Comparison of ENCODE assay signal across 8 cellular contexts in the genomic region with DNA sequence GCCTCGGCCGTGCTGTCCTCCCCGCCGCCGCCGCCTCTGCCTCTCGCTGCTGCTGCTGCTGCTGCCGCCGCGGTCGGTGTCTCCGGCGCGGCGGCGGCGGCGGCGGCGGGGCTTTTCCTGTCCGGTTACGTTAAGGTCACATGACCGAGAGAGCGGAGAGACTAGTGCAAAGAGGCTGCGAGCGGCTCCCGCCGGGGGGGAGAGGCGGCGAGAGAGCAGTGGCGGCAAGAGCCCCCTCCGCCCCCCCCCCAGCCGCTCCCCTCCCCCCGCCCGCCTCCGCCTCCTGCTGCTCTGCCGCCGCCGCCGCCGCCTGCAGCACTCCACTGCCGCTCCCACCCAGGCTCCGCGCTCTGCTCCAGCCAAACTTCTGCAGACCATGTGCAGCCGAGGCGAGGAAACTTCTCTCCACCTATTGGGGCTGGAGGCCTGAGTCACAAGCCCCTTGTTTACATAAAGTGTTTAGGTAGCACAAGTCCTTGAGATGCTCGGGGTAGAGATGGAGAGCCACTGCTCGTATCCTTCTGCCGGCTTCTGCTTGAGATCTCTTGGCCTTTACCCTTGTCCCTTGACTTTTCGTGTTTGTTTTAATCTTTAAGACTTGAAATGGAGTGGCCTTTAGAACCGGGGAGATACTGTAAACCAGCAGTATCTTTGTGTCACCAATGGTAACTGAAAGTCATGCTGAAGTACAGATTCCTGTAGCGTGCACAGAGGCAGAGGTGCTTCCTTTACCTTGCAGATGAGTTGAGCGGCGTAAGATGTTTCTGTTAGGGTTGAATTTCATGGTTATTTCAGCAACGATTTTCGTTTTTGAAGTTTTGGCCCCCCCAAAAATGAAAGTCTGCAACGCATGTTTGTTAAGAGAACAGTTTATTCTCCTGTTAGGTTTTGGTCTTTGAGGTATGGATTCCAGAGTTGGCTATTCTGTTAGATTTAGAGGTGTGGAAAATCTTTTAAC. TPM values are rescaled to one million over a fixed set of nuclear protein-coding genes. Genes with fewer than 3 reads are reported as not detected.
DNase-seq lines count a peak whose midpoint lies in the region; ATAC-seq, FAIRE-seq and TF ChIP-seq lines count a peak whose summit lies in the region.

A gene with protein sequence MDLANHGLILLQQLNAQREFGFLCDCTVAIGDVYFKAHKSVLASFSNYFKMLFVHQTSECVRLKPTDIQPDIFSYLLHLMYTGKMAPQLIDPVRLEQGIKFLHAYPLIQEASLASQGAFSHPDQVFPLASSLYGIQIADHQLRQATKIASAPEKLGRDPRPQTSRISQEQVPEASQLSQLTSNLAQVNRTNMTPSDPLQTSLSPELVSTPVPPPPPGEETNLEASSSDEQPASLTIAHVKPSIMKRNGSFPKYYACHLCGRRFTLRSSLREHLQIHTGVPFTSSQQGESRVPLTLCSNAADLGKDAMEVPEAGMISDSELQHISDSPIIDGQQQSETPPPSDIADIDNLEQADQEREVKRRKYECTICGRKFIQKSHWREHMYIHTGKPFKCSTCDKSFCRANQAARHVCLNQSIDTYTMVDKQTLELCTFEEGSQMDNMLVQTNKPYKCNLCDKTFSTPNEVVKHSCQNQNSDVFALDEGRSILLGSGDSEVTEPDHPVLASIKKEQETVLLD (minus strand): TSS at position 89 of the 958 bp plus-strand sequence. CDS start 17,922 bp downstream, outside the sequence.

- peak within 1 kb of the TSS; percentile 98 to 99 (median 98) for H3K27ac ChIP-seq in pancreas
- peak within 1 kb of the TSS; percentile 97 to 99 (median 98) for H3K27ac ChIP-seq in tibial nerve

- H3K27me3 ChIP-seq in pancreas (no peaks in the 10 kb centered on the region), tibial nerve (no peaks in the 10 kb centered on the region)

- H3K27ac Mint-ChIP-seq in activated naive CD8-positive, alpha-beta T cell treated with anti-CD3 and anti-CD28 coated beads, Interleukin-2, amount 10 ng/mL, durations not matched to agents 7 days and 5 days = peak within 1 kb of the TSS; percentile 95

- H3K4me1 Mint-ChIP-seq in activated naive CD8-positive, alpha-beta T cell treated with anti-CD3 and anti-CD28 coated beads, Interleukin-2, amount 10 ng/mL, durations not matched to agents 7 days and 5 days = peaks cover 34% of the 10 kb centered on the region

- peaks cover 15% of the 10 kb centered on the region for H3K36me3 Mint-ChIP-seq in activated naive CD8-positive, alpha-beta T cell treated with anti-CD3 and anti-CD28 coated beads, Interleukin-2, amount 10 ng/mL, durations not matched to agents 7 days and 5 days

- intact Hi-C loops in cardiac septum (cut with DNase I) = no loop called here
- intact Hi-C loops in pancreas (cut with DNase I) = no loop called here

- H3K4me1 ChIP-seq in pancreas (peaks cover 21 to 36% (median 35%) of the 10 kb centered on the region in 3 donors), tibial nerve (peaks cover 0 to 68% (median 35%) of the 10 kb centered on the region in 4 donors)

- peak within 1 kb of the TSS; percentile 80 for H3K4me3 ChIP-seq in LNCaP clone FGC (ENCODE audit: low read depth, low read length)
- peak within 1 kb of the TSS; percentile 80 to 99 (median 93) for H3K4me3 ChIP-seq in pancreas
- peak within 1 kb of the TSS; percentile 84 to 100 (median 92) for H3K4me3 ChIP-seq in tibial nerve

- no peaks in the 10 kb centered on the region for H3K9me3 Mint-ChIP-seq in activated naive CD8-positive, alpha-beta T cell treated with anti-CD3 and anti-CD28 coated beads, Interleukin-2, amount 10 ng/mL, durations not matched to agents 7 days and 5 days

- no peak for TF ChIP-seq EP300 in tibial nerve (IDR thresholded peaks at IDR 0.05)

- ATAC-seq in GM21528 (IDR thresholded peaks at IDR 0.05; ENCODE audit: low FRiP score, unreplicated experiment) = peak; percentile 15
- ATAC-seq in activated naive CD8-positive, alpha-beta T cell treated with anti-CD3 and anti-CD28 coated beads, Interleukin-2, amount 10 ng/mL, durations not matched to agents 7 days and 5 days (ENCODE audit: low read depth) = peak; percentile 3
- peak; percentile 10 to 16 (median 10) for ATAC-seq in pancreas

- WGBS in pancreas, 2 donors = 0 to 1% methylated on average over 22 to 52 of the region's 57 CpGs
- 2 to 4% methylated on average over 11 to 36 of the region's 57 CpGs for WGBS in tibial nerve, 2 donors

- DNase-seq in Caki2 (ENCODE audit: low read depth) (peak; percentile 64), LNCaP clone FGC (ENCODE audit: low read depth) (no peak), SW480 (ENCODE audit: low spot score) (peak; percentile 78), cardiac septum (ENCODE audit: low spot score) (peak; percentile 80), pancreas (peak; percentile 68 to 90 (median 76)), tibial nerve (ENCODE audit: low spot score in 2 of 2) (peak; percentile 42 to 61)
- peak; percentile 74 for DNase-seq in activated naive CD8-positive, alpha-beta T cell treated with anti-CD3 and anti-CD28 coated beads, Interleukin-2, amount 10 ng/mL, durations not matched to agents 7 days and 5 days

- no peaks in the 10 kb centered on the region for H3K9me3 ChIP-seq in pancreas
- no peaks in the 10 kb centered on the region for H3K9me3 ChIP-seq in tibial nerve

- no peaks in the 10 kb centered on the region for H3K27me3 Mint-ChIP-seq in activated naive CD8-positive, alpha-beta T cell treated with anti-CD3 and anti-CD28 coated beads, Interleukin-2, amount 10 ng/mL, durations not matched to agents 7 days and 5 days

- POLR2A ChIA-PET in activated naive CD8-positive, alpha-beta T cell treated with anti-CD3 and anti-CD28 coated beads, Interleukin-2, amount 10 ng/mL, durations not matched to agents 7 days and 5 days (lab: Charles Lee) = interaction anchor here (1.1 to 4.0 kb wide), 5 partner anchors 16 to 1663 kb away, joined by 3 to 147 read pairs (median 11); partner anchors contain the start of gene RMND1

- FAIRE-seq in pancreas (lab: Jason Lieb, UNC) = no peak

- no peak for TF ChIP-seq CTCF in LNCaP clone FGC (IDR thresholded peaks at IDR 0.05; ENCODE audit: control insufficient read depth, extremely low read depth, insufficient read depth)
- no peak for TF ChIP-seq CTCF in pancreas (IDR thresholded peaks at IDR 0.05)
- TF ChIP-seq CTCF in tibial nerve (IDR thresholded peaks at IDR 0.05) = peak in 1 of 5 experiments; percentile 8

- H3K36me3 ChIP-seq in pancreas (no peaks in the 10 kb centered on the region), tibial nerve (no peaks in the 10 kb centered on the region)

- TF ChIP-seq POLR2A in tibial nerve (IDR thresholded peaks at IDR 0.05) = peak in 1 of 2 donors; percentile 34

- peak within 1 kb of the TSS; percentile 92 for H3K4me3 Mint-ChIP-seq in activated naive CD8-positive, alpha-beta T cell treated with anti-CD3 and anti-CD28 coated beads, Interleukin-2, amount 10 ng/mL, durations not matched to agents 7 days and 5 days

- in situ Hi-C loops in Caki2 (cut with HindIII; ENCODE audit: low pct_unique_long_range_greater_than_20kb, low sequenced_read_pairs) = no loop called here

RNA-seq across cellular contexts. Expression of the gene that starts here (rescaled TPM):
- 12.5 and 18.2 TPM in 2 replicates for total RNA-seq in Caki2 (2014; rRNA removed; shearing (Covaris generic); ENCODE audit: low replicate concordance)
- total RNA-seq in activated naive CD8-positive, alpha-beta T cell treated with anti-CD3 and anti-CD28 coated beads, Interleukin-2, amount 10 ng/mL, durations not matched to agents 7 days and 5 days = 10 to 100 TPM; 28.5 to 28.9 TPM
- total RNA-seq in cardiac septum (8.0 TPM), pancreas (1 to 10 TPM; 3.2 to 6.6 (median 4.3) TPM), tibial nerve (10 to 100 TPM in 2 of 4 donors, 1 to 10 TPM in 2; 5.7 to 13.8 (median 10.2) TPM)
- polyA plus RNA-seq in pancreas = 1 to 10 TPM; 3.1 to 4.8 TPM
